In genomic region chr6:75608955-75609533, GRCh38 we compare ENCODE assay signal across 15 cellular contexts. TPM values are rescaled to one million over a fixed set of nuclear protein-coding genes. Genes with fewer than 3 reads are reported as not detected.
DNase-seq lines count a peak whose midpoint lies in the region; ATAC-seq and TF ChIP-seq lines count a peak whose summit lies in the region.
"Had no signal": no experiment of that assay in that cellular context is flagged by ENCODE, and none has a peak within 500 bp of the region (broad histone marks: within the 10 kb centered on the region; RNA-seq: fewer than 3 reads in every experiment).

No MANE protein-coding gene starts in this region.

- H4K20me1 ChIP-seq in OCI-LY3 (ENCODE audit: insufficient read depth, low read length) = peaks cover 92% of the 10 kb centered on the region

- no peak for ATAC-seq in activated T-cell treated with anti-CD3 and anti-CD28 coated beads, Interleukin-2, amount 50 U/mL, for 4 hours
- ATAC-seq: mucosa of descending colon had no signal

- no peak overlapping the region for H3K4me3 Mint-ChIP-seq in activated T-cell treated with anti-CD3 and anti-CD28 coated beads, Interleukin-2, amount 50 U/mL, for 24 hours
- no peak overlapping the region for H3K4me3 Mint-ChIP-seq in activated T-cell treated with anti-CD3 and anti-CD28 coated beads, Interleukin-2, amount 50 U/mL, for 4 hours
- H3K4me3 Mint-ChIP-seq in glutamatergic neuron (ENCODE audit: unreplicated experiment) = no peak overlapping the region

- intact Hi-C loops in stomach (cut with DNase I; ENCODE audit: low total_unique reads) = no loop called here

- H3K4me1 ChIP-seq in OCI-LY3 (ENCODE audit: low read length) = peaks cover 52% of the 10 kb centered on the region
- peaks cover 62 to 100% (median 83%) of the 10 kb centered on the region in 4 donors for H3K4me1 ChIP-seq in stomach
- peaks cover 50% of the 10 kb centered on the region for H3K4me1 ChIP-seq in effector memory CD4-positive, alpha-beta T cell (ENCODE audit: control insufficient read depth, insufficient read depth, low read length, poor library complexity, severe bottlenecking)

- no peaks in the 10 kb centered on the region for H3K27me3 Mint-ChIP-seq in activated T-cell treated with anti-CD3 and anti-CD28 coated beads, Interleukin-2, amount 50 U/mL, for 24 hours
- H3K27me3 Mint-ChIP-seq in activated T-cell treated with anti-CD3 and anti-CD28 coated beads, Interleukin-2, amount 50 U/mL, for 4 hours (ENCODE audit: low read depth) = no peaks in the 10 kb centered on the region
- H3K27me3 Mint-ChIP-seq in glutamatergic neuron (ENCODE audit: unreplicated experiment) = peaks cover 2% of the 10 kb centered on the region
- H3K27me3 Mint-ChIP-seq: activated naive CD4-positive, alpha-beta T cell treated with anti-CD3 and anti-CD28 coated beads, Interleukin-2, amount 50 U/mL, for 24 hours had no signal

- whole genome bisulfite sequencing in stomach, 5 donors = 57 to 73% (median 69%) methylated on average over 4 of the region's 4 CpGs

- peak overlapping the region; percentile 37 for H3K4me2 ChIP-seq in OCI-LY3 (ENCODE audit: low read length)
- H3K4me2 ChIP-seq: PC-9 had no signal

- H3K27ac ChIP-seq in OCI-LY3 (ENCODE audit: low read length) (0 out of 2 replicates have a peak overlapping the region, but pooled peaks have one; percentile 15), stomach (peak overlapping the region in 4 of 5 donors; percentile 1 to 56 (median 28))
- H3K27ac ChIP-seq in effector memory CD4-positive, alpha-beta T cell (ENCODE audit: insufficient read depth, low read length, poor library complexity, severe bottlenecking) = no peak overlapping the region
- H3K27ac ChIP-seq: PC-9 had no signal

- TF ChIP-seq POLR2A in stomach (IDR thresholded peaks at IDR 0.05) = no peak

- no peak for TF ChIP-seq EP300 in stomach (IDR thresholded peaks at IDR 0.05)

- H3K36me3 Mint-ChIP-seq in activated T-cell treated with anti-CD3 and anti-CD28 coated beads, Interleukin-2, amount 50 U/mL, for 24 hours (ENCODE audit: low read depth) = peaks cover 37% of the 10 kb centered on the region
- peaks cover 4% of the 10 kb centered on the region for H3K36me3 Mint-ChIP-seq in activated T-cell treated with anti-CD3 and anti-CD28 coated beads, Interleukin-2, amount 50 U/mL, for 4 hours (ENCODE audit: insufficient read depth)
- no peaks in the 10 kb centered on the region for H3K36me3 Mint-ChIP-seq in glutamatergic neuron (ENCODE audit: unreplicated experiment)

- H3K36me3 ChIP-seq in OCI-LY3 (replicated peaks; ENCODE audit: low read depth, low read length) (peaks cover 5% of the 10 kb centered on the region), stomach (no peaks in the 10 kb centered on the region)
- H3K36me3 ChIP-seq in effector memory CD4-positive, alpha-beta T cell (ENCODE audit: control insufficient read depth, insufficient read depth, low read length) = no peaks in the 10 kb centered on the region

- no peak for DNase-seq in activated T-cell treated with anti-CD3 and anti-CD28 coated beads, Interleukin-2, amount 50 U/mL, for 24 hours
- DNase-seq in activated T-cell treated with anti-CD3 and anti-CD28 coated beads, Interleukin-2, amount 50 U/mL, for 4 hours = no peak
- DNase-seq in germinal center (ENCODE audit: low spot score) (peak; percentile 10), stomach (no peak), NCI-H526 (lab: John Stamatoyannopoulos, UW) (no peak), glutamatergic neuron (no peak)
- no peak for DNase-seq in effector memory CD4-positive, alpha-beta T cell
- DNase-seq: 8988T; mucosa of descending colon; NCI-H146; PC-9; stimulated activated CD4-positive, alpha-beta T cell treated with anti-CD3 and anti-CD28 coated beads, Interleukin-15, amount 100 ng/mL, for 24 hours; stimulated activated naive CD4-positive, alpha-beta T cell treated with Interleukin-2 at 50 U/mL for 16 hours had no signal

- no peaks in the 10 kb centered on the region for H3K9me3 Mint-ChIP-seq in activated T-cell treated with anti-CD3 and anti-CD28 coated beads, Interleukin-2, amount 50 U/mL, for 24 hours
- no peaks in the 10 kb centered on the region for H3K9me3 Mint-ChIP-seq in activated T-cell treated with anti-CD3 and anti-CD28 coated beads, Interleukin-2, amount 50 U/mL, for 4 hours
- no peaks in the 10 kb centered on the region for H3K9me3 Mint-ChIP-seq in glutamatergic neuron (ENCODE audit: unreplicated experiment)
- H3K9me3 Mint-ChIP-seq: activated naive CD4-positive, alpha-beta T cell treated with anti-CD3 and anti-CD28 coated beads, Interleukin-2, amount 50 U/mL, for 24 hours had no signal

- 0 out of 2 replicates have a peak, but pooled peaks cover 3% of the 10 kb centered on the region for H3K9me3 ChIP-seq in OCI-LY3 (ENCODE audit: insufficient read depth, low read length)
- H3K9me3 ChIP-seq in stomach = no peaks in the 10 kb centered on the region
- no peaks in the 10 kb centered on the region for H3K9me3 ChIP-seq in effector memory CD4-positive, alpha-beta T cell (ENCODE audit: control insufficient read depth, low read length)
- H3K9me3 ChIP-seq: mucosa of descending colon had no signal

- H3K4me1 Mint-ChIP-seq in activated T-cell treated with anti-CD3 and anti-CD28 coated beads, Interleukin-2, amount 50 U/mL, for 24 hours (ENCODE audit: low read depth) = peaks cover 95% of the 10 kb centered on the region
- H3K4me1 Mint-ChIP-seq in activated T-cell treated with anti-CD3 and anti-CD28 coated beads, Interleukin-2, amount 50 U/mL, for 4 hours (ENCODE audit: low read depth) = peaks cover 92% of the 10 kb centered on the region
- peaks cover 21% of the 10 kb centered on the region for H3K4me1 Mint-ChIP-seq in glutamatergic neuron (ENCODE audit: low read depth, unreplicated experiment)

- no peak overlapping the region for H2AFZ ChIP-seq in OCI-LY3 (ENCODE audit: low read depth, low read length)
- H2AFZ ChIP-seq: PC-9 had no signal

- no peak for TF ChIP-seq CTCF in OCI-LY3 (IDR thresholded peaks at IDR 0.05; ENCODE audit: low read depth, low read length)
- TF ChIP-seq CTCF in stomach (IDR thresholded peaks at IDR 0.05) = no peak
- no peak for TF ChIP-seq CTCF in glutamatergic neuron (IDR thresholded peaks at IDR 0.05; ENCODE audit: partially characterized antibody, unreplicated experiment)

- H3K9ac ChIP-seq in OCI-LY3 (ENCODE audit: low read length) = no peak overlapping the region

- peaks cover 100% of the 10 kb centered on the region for H3K79me2 ChIP-seq in OCI-LY3 (ENCODE audit: low read length)

- H3K27me3 ChIP-seq in OCI-LY3 (ENCODE audit: low read depth, low read length) = no peaks in the 10 kb centered on the region
- H3K27me3 ChIP-seq in stomach = no peaks in the 10 kb centered on the region
- H3K27me3 ChIP-seq in effector memory CD4-positive, alpha-beta T cell (replicated peaks; ENCODE audit: control insufficient read depth, insufficient read depth, low read length, poor library complexity, severe bottlenecking) = no peaks in the 10 kb centered on the region

- peak overlapping the region; percentile 61 for H3K27ac Mint-ChIP-seq in activated T-cell treated with anti-CD3 and anti-CD28 coated beads, Interleukin-2, amount 50 U/mL, for 24 hours
- no peak overlapping the region for H3K27ac Mint-ChIP-seq in glutamatergic neuron (ENCODE audit: unreplicated experiment)

- no peak overlapping the region for H3K4me3 ChIP-seq in OCI-LY3 (ENCODE audit: low read length)
- H3K4me3 ChIP-seq in stomach = no peak overlapping the region
- no peak overlapping the region for H3K4me3 ChIP-seq in effector memory CD4-positive, alpha-beta T cell (ENCODE audit: insufficient read depth, low read depth, low read length, poor library complexity, severe bottlenecking)
- H3K4me3 ChIP-seq: mucosa of descending colon, PC-9 had no signal

RNA-seq across cellular contexts. Expression of gene SENP6, which starts 7.4 kb away (rescaled TPM):
- total RNA-seq in activated T-cell treated with anti-CD3 and anti-CD28 coated beads, Interleukin-2, amount 50 U/mL, for 4 hours = 10 to 100 TPM; 56.6 to 67.7 (median 57.4) TPM
- 100 to 1,000 TPM; 101 to 251 (median 168) TPM for total RNA-seq in stomach
- polyA plus RNA-seq in stomach = 10 to 100 TPM; 17.7 to 30.4 (median 23.8) TPM
- total RNA-seq in glutamatergic neuron (ENCODE audit: unreplicated experiment) = 113 TPM
